ENCODE assay signal across 30 cellular contexts in genomic region chr2:194549387-194549786, GRCh38.
DNase-seq lines count a peak whose midpoint lies in the region; ATAC-seq and TF ChIP-seq lines count a peak whose summit lies in the region.
"Had no signal": no experiment of that assay in that cellular context is flagged by ENCODE, and none has a peak within 500 bp of the region (broad histone marks: within the 10 kb centered on the region; RNA-seq: fewer than 3 reads in every experiment).

No MANE protein-coding gene starts in this region.

- TF ChIP-seq CTCF in DND-41 (IDR thresholded peaks at IDR 0.05; ENCODE audit: borderline replicate concordance, extremely low read depth, low read length, poor library complexity, severe bottlenecking) (no peak), mesothelial cell of epicardium (IDR thresholded peaks at IDR 0.05; ENCODE audit: unreplicated experiment) (no peak), neural cell (IDR thresholded peaks at IDR 0.05; ENCODE audit: poor library complexity, severe bottlenecking) (no peak), H9 (conservative IDR thresholded peaks at IDR 0.05) (no peak)

- H4K5ac ChIP-seq in H9 (ENCODE audit: insufficient read length, low read depth, low read length), result no peak overlapping the region

- H3K9me3 Mint-ChIP-seq in mesothelial cell of epicardium (no peaks in the 10 kb centered on the region), H9 (no peaks in the 10 kb centered on the region)
- H3K9me3 Mint-ChIP-seq in CD4-positive, alpha-beta memory T cell, result no peaks in the 10 kb centered on the region
- H3K9me3 Mint-ChIP-seq: CD4-positive, alpha-beta T cell; CD4-positive, CD25-positive, alpha-beta regulatory T cell; CD8-positive, alpha-beta memory T cell; CD8-positive, alpha-beta T cell had no signal

- POLR2A ChIA-PET in CD4-positive, alpha-beta memory T cell (lab: Charles Lee; ENCODE audit: partially characterized antibody), result no interaction called here

- no peaks in the 10 kb centered on the region for H3K9me3 ChIP-seq in DND-41 (ENCODE audit: insufficient read depth, low read length, severe bottlenecking)
- no peaks in the 10 kb centered on the region for H3K9me3 ChIP-seq in neural cell (ENCODE audit: low read length)
- no peaks in the 10 kb centered on the region for H3K9me3 ChIP-seq in CD4-positive, alpha-beta memory T cell (ENCODE audit: control insufficient read depth in 1 of 2, low read length in 2 of 2)
- H3K9me3 ChIP-seq in H9 (ENCODE audit: control insufficient read depth, low read depth, low read length), result no peaks in the 10 kb centered on the region
- H3K9me3 ChIP-seq: A549; BE2C; BLaER1; BLaER1 treated with 17β-estradiol and CSF1 and Interleukin-3, amounts not matched to agents 10 nM and 100 nM; Caco-2 had no signal

- H3K23ac ChIP-seq in H9 (ENCODE audit: insufficient read length, low read depth, low read length), result no peak overlapping the region

- H2BK15ac ChIP-seq in H9 (ENCODE audit: low read depth, low read length), result no peak overlapping the region

- CTCF ChIA-PET in CD4-positive, alpha-beta memory T cell (lab: Charles Lee; ENCODE audit: partially characterized antibody), result no interaction called here

- no peak overlapping the region for H3K4me3 Mint-ChIP-seq in mesothelial cell of epicardium
- no peak overlapping the region for H3K4me3 Mint-ChIP-seq in CD4-positive, alpha-beta memory T cell
- H3K4me3 Mint-ChIP-seq in H9, result no peak overlapping the region
- H3K4me3 Mint-ChIP-seq: B cell; CD14-positive monocyte; CD4-positive, alpha-beta T cell; CD4-positive, CD25-positive, alpha-beta regulatory T cell; CD8-positive, alpha-beta memory T cell; CD8-positive, alpha-beta T cell had no signal

- no peaks in the 10 kb centered on the region for H3K79me1 ChIP-seq in H9 (ENCODE audit: insufficient read depth, low read depth, low read length, poor library complexity, severe bottlenecking)

- no peak overlapping the region for H2BK20ac ChIP-seq in H9 (ENCODE audit: low read depth, low read length, poor library complexity, severe bottlenecking)

- no peaks in the 10 kb centered on the region for H3K9me2 ChIP-seq in neural cell (ENCODE audit: insufficient read depth, low read length)

- TF ChIP-seq RAD21 in neural cell (conservative IDR thresholded peaks at IDR 0.05), result no peak

- H3K18ac ChIP-seq in H9 (ENCODE audit: insufficient read length, low read depth, low read length), result no peak overlapping the region

- no peak overlapping the region for H3K4ac ChIP-seq in H9 (ENCODE audit: low read depth, low read length)

- no peak overlapping the region for H3K14ac ChIP-seq in H9 (ENCODE audit: insufficient read depth, low read length)

- H4K20me1 ChIP-seq in DND-41 (ENCODE audit: insufficient read depth, low read length) (no peaks in the 10 kb centered on the region), neural cell (ENCODE audit: insufficient read depth) (no peaks in the 10 kb centered on the region), H9 (ENCODE audit: control insufficient read depth, insufficient read depth, insufficient read length) (no peaks in the 10 kb centered on the region)
- H4K20me1 ChIP-seq: BLaER1; BLaER1 treated with 17β-estradiol and CSF1 and Interleukin-3, amounts not matched to agents 10 nM and 100 nM had no signal

- intact Hi-C loops in CD4-positive, alpha-beta memory T cell (cut with micrococcal nuclease), result no loop called here

- no peak for DNase-seq in DND-41
- no peak for DNase-seq in mesothelial cell of epicardium (ENCODE audit: low spot score in 2 of 2, unreplicated experiment in 2 of 2)
- DNase-seq in KBM-7, result no peak
- no peak for DNase-seq in CD4-positive, alpha-beta memory T cell
- DNase-seq in H9, result no peak
- DNase-seq: 8988T; ACHN; AML-193; BE2C; C1 segment of cervical spinal cord; Caco-2; Calu3; CD4-positive, alpha-beta T cell; CD4-positive, CD25-positive, alpha-beta regulatory T cell; CD8-positive, alpha-beta memory T cell; CD8-positive, alpha-beta T cell; COR-L47; DMS 273 treated with DMSO at 0.1 percent for 48 hours; DMS153; DMS53; DMS79; DMS79 treated with DMSO at 0.1 percent for 48 hours; EL had no signal

- no peak overlapping the region for H4K8ac ChIP-seq in H9 (replicated peaks; ENCODE audit: insufficient read length, low read depth, low read length)

- TF ChIP-seq EP300 in neural cell (conservative IDR thresholded peaks at IDR 0.05; ENCODE audit: poor library complexity, severe bottlenecking), result peak; percentile 92

- no peaks in the 10 kb centered on the region for H3K79me2 ChIP-seq in DND-41 (ENCODE audit: insufficient read depth, low read length)
- H3K79me2 ChIP-seq in neural cell (replicated peaks; ENCODE audit: insufficient read depth, low read length), result no peaks in the 10 kb centered on the region
- no peaks in the 10 kb centered on the region for H3K79me2 ChIP-seq in H9 (ENCODE audit: insufficient read depth, low read length)

- no peaks in the 10 kb centered on the region for H3K27me3 ChIP-seq in DND-41 (ENCODE audit: insufficient read depth, low read length, poor library complexity)
- H3K27me3 ChIP-seq in neural cell (ENCODE audit: insufficient read depth, low read depth, low read length), result no peaks in the 10 kb centered on the region
- no peaks in the 10 kb centered on the region for H3K27me3 ChIP-seq in CD4-positive, alpha-beta memory T cell (ENCODE audit: insufficient read depth, low read length)
- no peaks in the 10 kb centered on the region for H3K27me3 ChIP-seq in H9 (ENCODE audit: insufficient read depth, low read length)
- H3K27me3 ChIP-seq: BE2C; BLaER1; BLaER1 treated with 17β-estradiol and CSF1 and Interleukin-3, amounts not matched to agents 10 nM and 100 nM had no signal

- H3K27me3 Mint-ChIP-seq in mesothelial cell of epicardium (ENCODE audit: low read depth) (no peaks in the 10 kb centered on the region), H9 (ENCODE audit: low read depth) (no peaks in the 10 kb centered on the region)
- H3K27me3 Mint-ChIP-seq in CD4-positive, alpha-beta memory T cell, result no peaks in the 10 kb centered on the region
- H3K27me3 Mint-ChIP-seq: B cell; CD4-positive, alpha-beta T cell; CD4-positive, CD25-positive, alpha-beta regulatory T cell; CD8-positive, alpha-beta memory T cell had no signal

- H3K4me1 ChIP-seq in DND-41 (ENCODE audit: insufficient read depth, low read length), result no peaks in the 10 kb centered on the region
- H3K4me1 ChIP-seq in CD4-positive, alpha-beta memory T cell (ENCODE audit: insufficient read depth, low read length), result no peaks in the 10 kb centered on the region
- no peaks in the 10 kb centered on the region for H3K4me1 ChIP-seq in H9 (ENCODE audit: insufficient read depth, low read length)
- H3K4me1 ChIP-seq: A549; BE2C; BLaER1; BLaER1 treated with 17β-estradiol and CSF1 and Interleukin-3, amounts not matched to agents 10 nM and 100 nM had no signal

- no peak overlapping the region for H3T11ph ChIP-seq in H9 (ENCODE audit: low read length)

- H3K23me2 ChIP-seq in H9 (ENCODE audit: insufficient read length, low read depth, low read length, poor library complexity, severe bottlenecking), result no peaks in the 10 kb centered on the region

- H3K27ac Mint-ChIP-seq in mesothelial cell of epicardium (peak overlapping the region; percentile 1), H9 (no peak overlapping the region; a peak in 1 of 7 replicates)
- no peak overlapping the region for H3K27ac Mint-ChIP-seq in CD4-positive, alpha-beta memory T cell
- H3K27ac Mint-ChIP-seq: B cell; CD14-positive monocyte; CD4-positive, alpha-beta T cell; CD8-positive, alpha-beta T cell had no signal

- peaks cover 39% of the 10 kb centered on the region for H3K4me1 Mint-ChIP-seq in mesothelial cell of epicardium
- no peaks in the 10 kb centered on the region for H3K4me1 Mint-ChIP-seq in CD4-positive, alpha-beta memory T cell
- H3K4me1 Mint-ChIP-seq in H9, result no peaks in the 10 kb centered on the region
- H3K4me1 Mint-ChIP-seq: B cell; CD14-positive monocyte; CD4-positive, CD25-positive, alpha-beta regulatory T cell; CD8-positive, alpha-beta memory T cell had no signal

- no peak overlapping the region for H4K91ac ChIP-seq in H9 (ENCODE audit: insufficient read length, low read depth, low read length)

- no peak overlapping the region for H3K9ac ChIP-seq in DND-41 (ENCODE audit: low read depth, low read length)
- no peak overlapping the region for H3K9ac ChIP-seq in neural cell (ENCODE audit: low read length)
- no peak overlapping the region for H3K9ac ChIP-seq in H9 (ENCODE audit: extremely low read depth, insufficient read length, low read length)
- H3K9ac ChIP-seq: BLaER1; BLaER1 treated with 17β-estradiol and CSF1 and Interleukin-3, amounts not matched to agents 10 nM and 100 nM had no signal

- H3K27ac ChIP-seq in DND-41 (ENCODE audit: low read length) (no peak overlapping the region), neural cell (ENCODE audit: low read length) (no peak overlapping the region), H9 (ENCODE audit: insufficient read length, low read depth, low read length) (no peak overlapping the region)
- no peak overlapping the region for H3K27ac ChIP-seq in CD4-positive, alpha-beta memory T cell (ENCODE audit: low read depth, low read length)
- H3K27ac ChIP-seq: A549; BLaER1; BLaER1 treated with 17β-estradiol and CSF1 and Interleukin-3, amounts not matched to agents 10 nM and 100 nM; C4-2B had no signal

- H2AFZ ChIP-seq in DND-41 (ENCODE audit: low read depth, low read length) (peak overlapping the region; percentile 42; the same call in 1 of the 2 replicates), neural cell (ENCODE audit: low read depth, low read length) (no peak overlapping the region), H9 (ENCODE audit: low read length) (no peak overlapping the region)

- H2BK120ac ChIP-seq in H9 (ENCODE audit: low read depth, low read length, poor library complexity, severe bottlenecking), result no peak overlapping the region

- no peak overlapping the region for H2AK5ac ChIP-seq in H9 (ENCODE audit: insufficient read length, low read length)

- no peak overlapping the region for H2BK12ac ChIP-seq in H9 (ENCODE audit: insufficient read length, low read depth, low read length)

- H3F3A ChIP-seq in neural cell (ENCODE audit: insufficient read depth, low read length, poor library complexity, severe bottlenecking), result peaks cover 4% of the 10 kb centered on the region

- no peak overlapping the region for H3K56ac ChIP-seq in H9 (ENCODE audit: insufficient read length, low read depth, low read length)

- in situ Hi-C loops in KBM-7 (cut with MboI; ENCODE audit: low pct_unique_long_range_greater_than_20kb, low sequenced_read_pairs), result no loop called here

- H3K4me3 ChIP-seq in DND-41 (ENCODE audit: low read depth in 1 of 2, low read length in 2 of 2) (no peak overlapping the region), neural cell (ENCODE audit: low read length) (no peak overlapping the region)
- no peak overlapping the region for H3K4me3 ChIP-seq in CD4-positive, alpha-beta memory T cell (ENCODE audit: low read length in 2 of 2)
- H3K4me3 ChIP-seq: A549; BLaER1; BLaER1 treated with 17β-estradiol and CSF1 and Interleukin-3, amounts not matched to agents 10 nM and 100 nM had no signal

- H3K36me3 Mint-ChIP-seq in mesothelial cell of epicardium (no peaks in the 10 kb centered on the region), H9 (ENCODE audit: insufficient read depth in 1 of 3, low read depth in 3 of 3) (no peaks in the 10 kb centered on the region)
- no peaks in the 10 kb centered on the region for H3K36me3 Mint-ChIP-seq in CD4-positive, alpha-beta memory T cell
- H3K36me3 Mint-ChIP-seq: CD14-positive monocyte; CD4-positive, CD25-positive, alpha-beta regulatory T cell; CD8-positive, alpha-beta memory T cell; CD8-positive, alpha-beta T cell had no signal

- no peak overlapping the region for H3K4me2 ChIP-seq in DND-41 (ENCODE audit: insufficient read depth, low read length)
- H3K4me2 ChIP-seq in neural cell (ENCODE audit: low read length), result no peak overlapping the region
- H3K4me2 ChIP-seq in H9 (ENCODE audit: insufficient read depth, insufficient read length, low read length), result no peak overlapping the region
- H3K4me2 ChIP-seq: A549; BLaER1; BLaER1 treated with 17β-estradiol and CSF1 and Interleukin-3, amounts not matched to agents 10 nM and 100 nM had no signal

- no peaks in the 10 kb centered on the region for H3K36me3 ChIP-seq in DND-41 (ENCODE audit: insufficient read depth, low read length)
- no peaks in the 10 kb centered on the region for H3K36me3 ChIP-seq in neural cell (ENCODE audit: insufficient read depth, low read length)
- no peaks in the 10 kb centered on the region for H3K36me3 ChIP-seq in CD4-positive, alpha-beta memory T cell (ENCODE audit: insufficient read depth, low read length)
- H3K36me3 ChIP-seq: BE2C; BLaER1; BLaER1 treated with 17β-estradiol and CSF1 and Interleukin-3, amounts not matched to agents 10 nM and 100 nM had no signal

- H2BK5ac ChIP-seq in H9 (ENCODE audit: insufficient read length, low read length), result no peak overlapping the region

- WGBS in H9 (ENCODE audit: extremely low coverage, insufficient read length, low lambda C conversion rate), result no CpG with 5 or more reads among the region's 2 CpGs

- ATAC-seq in DND-41 (ENCODE audit: insufficient read depth, low read depth), result no peak
- ATAC-seq: A549; CD8-positive, alpha-beta T cell had no signal
